ENCODE assay signal across 28 cellular contexts in genomic region chr5:93462916-93463315, GRCh38.
"Had no signal": no experiment of that assay in that cellular context is flagged by ENCODE, and none has a peak within 500 bp of the region (broad histone marks: within the 10 kb centered on the region; RNA-seq: fewer than 3 reads in every experiment).

No MANE protein-coding gene starts in this region.

- H3K27me3 Mint-ChIP-seq: stimulated activated memory B cell treated with anti-CD40 and anti-IgM and Interleukin-4, amounts not matched to agents 10 μg/mL and 1 μg/mL and 100 μg/mL, for 72 hours; stimulated activated naive CD8-positive, alpha-beta T cell treated with anti-CD3 and anti-CD28 coated beads, Interleukin-15, amount 100 ng/mL, for 72 hours; stimulated activated naive CD8-positive, alpha-beta T cell treated with anti-CD3 and anti-CD28 coated beads, Interleukin-15, Interleukin-2, amounts not matched to agents 100 ng/mL and 50 ng/mL, for 24 hours; type B pancreatic cell had no signal

- H3K36me3 Mint-ChIP-seq: stimulated activated effector memory CD8-positive, alpha-beta T cell treated with anti-CD3 and anti-CD28 coated beads, Interleukin-12 subunit alpha, Interleukin-12 subunit beta, amount 100 ng/mL, for 72 hours; stimulated activated memory B cell treated with anti-CD40 and anti-IgM and Interleukin-4, amounts not matched to agents 10 μg/mL and 1 μg/mL and 100 μg/mL, for 72 hours had no signal

- H3K4me1 ChIP-seq: stomach, suprapubic skin, testis, thyroid gland, tibial artery, tibial nerve, transverse colon, upper lobe of left lung, upper lobe of right lung, uterus, vagina had no signal

- H3K9me3 ChIP-seq: testis, thyroid gland, upper lobe of right lung, vagina had no signal

- H3K27ac Mint-ChIP-seq: stimulated activated effector memory CD8-positive, alpha-beta T cell treated with anti-CD3 and anti-CD28 coated beads, Interleukin-12 subunit alpha, Interleukin-12 subunit beta, amount 100 ng/mL, for 72 hours; stimulated activated memory B cell treated with anti-CD40 and anti-IgM and Interleukin-4, amounts not matched to agents 10 μg/mL and 1 μg/mL and 100 μg/mL, for 72 hours; stimulated activated naive CD8-positive, alpha-beta T cell treated with anti-CD3 and anti-CD28 coated beads, Interleukin-15, amount 100 ng/mL, for 72 hours; stimulated activated naive CD8-positive, alpha-beta T cell treated with anti-CD3 and anti-CD28 coated beads, Interleukin-15, Interleukin-2, amounts not matched to agents 100 ng/mL and 50 ng/mL, for 24 hours; type B pancreatic cell had no signal

- H3K4me1 Mint-ChIP-seq: stimulated activated effector memory CD8-positive, alpha-beta T cell treated with anti-CD3 and anti-CD28 coated beads, Interleukin-12 subunit alpha, Interleukin-12 subunit beta, amount 100 ng/mL, for 72 hours; stimulated activated memory B cell treated with anti-CD40 and anti-IgM and Interleukin-4, amounts not matched to agents 10 μg/mL and 1 μg/mL and 100 μg/mL, for 72 hours; stimulated activated naive CD8-positive, alpha-beta T cell treated with anti-CD3 and anti-CD28 coated beads, Interleukin-15, amount 100 ng/mL, for 72 hours had no signal

- H3K36me3 ChIP-seq: suprapubic skin, thoracic aorta, thyroid gland, tibial artery, transverse colon, upper lobe of left lung, upper lobe of right lung, uterus, vagina had no signal

- FAIRE-seq: urothelium cell line had no signal

- DNase-seq: stimulated activated CD4-positive, alpha-beta T cell treated with anti-CD3 and anti-CD28 coated beads, Interleukin-2, amount 100 ng/mL, for 48 hours; stimulated activated CD4-positive, alpha-beta T cell treated with anti-CD3 and anti-CD28 coated beads, Interleukin-4, amount 100 ng/mL, for 1 hour; stimulated activated CD4-positive, alpha-beta T cell treated with anti-CD3 and anti-CD28 coated beads, Interleukin-4, amount 100 ng/mL, for 24 hours; stimulated activated CD4-positive, alpha-beta T cell treated with anti-CD3 and anti-CD28 coated beads, Interleukin-4, amount 100 ng/mL, for 4 hours; stimulated activated CD8-positive, alpha-beta memory T cell treated with anti-CD3 and anti-CD28 coated beads, Interleukin-4, amount 100 ng/mL, for 48 hours; stimulated activated naive CD4-positive, alpha-beta T cell; stimulated activated naive CD4-positive, alpha-beta T cell treated with Interleukin-2 at 50 U/mL for 16 hours; stimulated activated naive CD8-positive, alpha-beta T cell treated with anti-CD3 and anti-CD28 coated beads, Interleukin-15, amount 100 ng/mL, for 72 hours; stimulated activated naive CD8-positive, alpha-beta T cell treated with anti-CD3 and anti-CD28 coated beads, Interleukin-15, Interleukin-2, amounts not matched to agents 100 U/mL and 50 U/mL, for 24 hours; stomach; substantia nigra; testis; thyroid gland; tibial artery; transverse colon; trophoblast cell; upper lobe of left lung; upper lobe of right lung; uterus had no signal

- H3K4me3 Mint-ChIP-seq: stimulated activated effector memory CD8-positive, alpha-beta T cell treated with anti-CD3 and anti-CD28 coated beads, Interleukin-12 subunit alpha, Interleukin-12 subunit beta, amount 100 ng/mL, for 72 hours; stimulated activated memory B cell treated with anti-CD40 and anti-IgM and Interleukin-4, amounts not matched to agents 10 μg/mL and 1 μg/mL and 100 μg/mL, for 72 hours; stimulated activated naive CD8-positive, alpha-beta T cell treated with anti-CD3 and anti-CD28 coated beads, Interleukin-15, amount 100 ng/mL, for 72 hours; stimulated activated naive CD8-positive, alpha-beta T cell treated with anti-CD3 and anti-CD28 coated beads, Interleukin-15, Interleukin-2, amounts not matched to agents 100 ng/mL and 50 ng/mL, for 24 hours; type B pancreatic cell had no signal

- H3K27ac ChIP-seq: stomach, suprapubic skin, testis, thoracic aorta, thyroid gland, tibial artery, tibial nerve, transverse colon, upper lobe of left lung, upper lobe of right lung, uterus, vagina had no signal

- H3K4me3 ChIP-seq: stomach, suprapubic skin, testis, thoracic aorta, thyroid gland, tibial artery, tibial nerve, transverse colon, upper lobe of left lung, upper lobe of right lung, uterus, vagina had no signal

- ATAC-seq: stimulated activated effector memory CD8-positive, alpha-beta T cell treated with anti-CD3 and anti-CD28 coated beads, Interleukin-12 subunit alpha, Interleukin-12 subunit beta, amount 100 ng/mL, for 72 hours; stimulated activated memory B cell treated with anti-CD40 and anti-IgM and Interleukin-4, amounts not matched to agents 10 μg/mL and 1 μg/mL and 100 μg/mL, for 72 hours; stimulated activated naive CD8-positive, alpha-beta T cell treated with anti-CD3 and anti-CD28 coated beads, Interleukin-15, amount 100 ng/mL, for 72 hours; stimulated activated naive CD8-positive, alpha-beta T cell treated with anti-CD3 and anti-CD28 coated beads, Interleukin-15, Interleukin-2, amounts not matched to agents 100 U/mL and 50 U/mL, for 24 hours; upper lobe of right lung had no signal
